Comparison of ENCODE assay signal across 11 cellular contexts in the genomic region with DNA sequence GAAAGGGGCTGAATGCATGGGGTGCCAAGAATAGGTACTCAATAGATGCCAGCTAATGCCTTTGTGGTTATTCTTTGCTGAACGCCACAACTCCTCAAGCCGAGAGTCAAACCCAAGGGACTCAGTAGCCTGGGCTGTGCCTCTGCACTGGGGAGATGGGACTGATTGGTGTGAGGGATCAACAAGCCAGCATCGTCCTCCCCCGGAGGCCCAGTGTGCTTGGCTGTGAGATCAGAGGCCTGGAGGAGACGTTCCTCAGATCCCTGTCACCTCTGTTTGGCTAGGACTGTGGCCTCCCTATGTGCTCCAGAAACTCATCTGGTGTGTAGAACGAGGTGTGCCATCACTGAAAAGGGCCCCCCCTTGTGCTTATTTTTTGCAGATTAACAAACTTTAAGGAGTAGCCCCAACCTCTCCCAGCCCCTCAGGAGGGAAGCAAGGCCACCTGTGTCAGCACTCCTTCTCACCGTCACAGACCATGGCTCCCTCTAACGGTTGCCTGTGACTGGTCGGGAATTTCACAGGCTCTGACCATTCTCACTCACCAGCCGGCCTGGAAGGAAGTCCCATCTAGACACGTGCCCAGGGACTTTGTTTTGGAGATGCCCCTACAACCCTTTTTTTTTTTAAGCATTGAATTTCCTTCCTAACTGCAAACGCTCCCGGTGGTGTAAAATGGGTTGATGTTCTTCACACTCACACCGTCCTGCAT.
A peak's percentile ranks its signal among the peaks of the same experiment; 100 is the strongest.
DNase-seq lines count a peak whose midpoint lies in the region; ATAC-seq and TF ChIP-seq lines count a peak whose summit lies in the region.
"Had no signal": no experiment of that assay in that cellular context is flagged by ENCODE, and none has a peak within 500 bp of the region (broad histone marks: within the 10 kb centered on the region; RNA-seq: fewer than 3 reads in every experiment).

No MANE protein-coding gene starts in this region.

- H3K4me1 Mint-ChIP-seq in osteocyte (ENCODE audit: unreplicated experiment): peaks cover 9% of the 10 kb centered on the region
- H3K4me1 Mint-ChIP-seq: activated T-helper 17 cell treated with anti-CD3 and anti-CD28 coated beads, Interleukin-2, amount 50 U/mL, for 72 hours; stimulated activated effector memory CD8-positive, alpha-beta T cell treated with anti-CD3 and anti-CD28 coated beads, Interleukin-12 subunit alpha, Interleukin-12 subunit beta, amount 100 ng/mL, for 72 hours had no signal

- POLR2A ChIA-PET in Panc1 (lab: Charles Lee): no interaction called here

- no peaks in the 10 kb centered on the region for H3K36me3 ChIP-seq in Panc1 (ENCODE audit: control insufficient read depth, insufficient read depth, low read length)

- peak; percentile 18 for DNase-seq in COLO829 (ENCODE audit: low spot score)
- no peak for DNase-seq in Panc1 (ENCODE audit: low read depth, low spot score)
- no peak for DNase-seq in foreskin fibroblast
- DNase-seq in osteocyte (ENCODE audit: extremely low spot score, unreplicated experiment): no peak
- DNase-seq in NOMO-1 treated with dmso at 0.1 percent for 144 hours (lab: John Stamatoyannopoulos, UW; ENCODE audit: unreplicated experiment): no peak
- no peak for DNase-seq in activated T-cell treated with anti-CD3 and anti-CD28 coated beads for 4 hours
- no peak for DNase-seq in left colon

- H3K27me3 Mint-ChIP-seq in osteocyte (ENCODE audit: unreplicated experiment): no peaks in the 10 kb centered on the region

- H3K27ac ChIP-seq in Panc1 (ENCODE audit: low read length): no peak overlapping the region
- H3K27ac ChIP-seq: dorsolateral prefrontal cortex had no signal

- H3K4me1 ChIP-seq in Panc1 (ENCODE audit: control insufficient read depth, insufficient read depth, low read length): no peaks in the 10 kb centered on the region

- CTCF ChIA-PET in Panc1 (lab: Charles Lee): interaction anchor here (0.6 kb wide), 1 partner anchor 101 kb away, joined by 3 read pairs; no protein-coding TSS in a partner anchor

- H3K36me3 Mint-ChIP-seq in osteocyte (ENCODE audit: unreplicated experiment): no peaks in the 10 kb centered on the region
- H3K36me3 Mint-ChIP-seq: stimulated activated effector memory CD8-positive, alpha-beta T cell treated with anti-CD3 and anti-CD28 coated beads, Interleukin-12 subunit alpha, Interleukin-12 subunit beta, amount 100 ng/mL, for 72 hours had no signal

- no peak overlapping the region for H3K4me3 ChIP-seq in Panc1 (ENCODE audit: low read depth in 2 of 2, low read length in 2 of 2)
- no peak overlapping the region for H3K4me3 ChIP-seq in foreskin fibroblast (ENCODE audit: low read depth in 1 of 2, low read length in 2 of 2)
- H3K4me3 ChIP-seq: dorsolateral prefrontal cortex had no signal

- no peak overlapping the region for H3K27ac Mint-ChIP-seq in osteocyte (ENCODE audit: unreplicated experiment)
- H3K27ac Mint-ChIP-seq: activated T-helper 17 cell treated with anti-CD3 and anti-CD28 coated beads, Interleukin-2, amount 50 U/mL, for 72 hours; stimulated activated effector memory CD8-positive, alpha-beta T cell treated with anti-CD3 and anti-CD28 coated beads, Interleukin-12 subunit alpha, Interleukin-12 subunit beta, amount 100 ng/mL, for 72 hours had no signal

- H3K4me3 Mint-ChIP-seq in osteocyte (ENCODE audit: unreplicated experiment): no peak overlapping the region
- H3K4me3 Mint-ChIP-seq: activated T-helper 17 cell treated with anti-CD3 and anti-CD28 coated beads, Interleukin-2, amount 50 U/mL, for 72 hours; stimulated activated effector memory CD8-positive, alpha-beta T cell treated with anti-CD3 and anti-CD28 coated beads, Interleukin-12 subunit alpha, Interleukin-12 subunit beta, amount 100 ng/mL, for 72 hours had no signal

- in situ Hi-C loops in Panc1 (cut with HindIII; ENCODE audit: low pct_unique_long_range_greater_than_20kb, low sequenced_read_pairs): no loop called here

- H3K27me3 ChIP-seq in Panc1 (ENCODE audit: control insufficient read depth, insufficient read depth, low read length): no peaks in the 10 kb centered on the region
- H3K27me3 ChIP-seq: dorsolateral prefrontal cortex had no signal

- H3K9me3 ChIP-seq in Panc1 (ENCODE audit: control insufficient read depth, insufficient read depth, low read depth, low read length): no peaks in the 10 kb centered on the region

- intact Hi-C loops in Panc1 (cut with micrococcal nuclease; ENCODE audit: unreplicated experiment): no loop called here
- intact Hi-C loops in left colon (cut with DNase I, micrococcal nuclease): no loop called here

- BruUV-seq in Panc1 (replicated peaks; lab: Mats Ljungman, UMichigan): no TSS peak

- ATAC-seq in Panc1 (peak; percentile 60; the same call in 1 of the 2 replicates), GM18520 (IDR thresholded peaks at IDR 0.05; ENCODE audit: unreplicated experiment) (no peak), left colon (no peak)
- ATAC-seq: activated T-helper 17 cell treated with anti-CD3 and anti-CD28 coated beads, Interleukin-2, amount 50 U/mL, for 72 hours; stimulated activated effector memory CD8-positive, alpha-beta T cell treated with anti-CD3 and anti-CD28 coated beads, Interleukin-12 subunit alpha, Interleukin-12 subunit beta, amount 100 ng/mL, for 72 hours had no signal

- no peaks in the 10 kb centered on the region for H3K9me3 Mint-ChIP-seq in osteocyte (ENCODE audit: unreplicated experiment)
- H3K9me3 Mint-ChIP-seq: activated T-helper 17 cell treated with anti-CD3 and anti-CD28 coated beads, Interleukin-2, amount 50 U/mL, for 72 hours; stimulated activated effector memory CD8-positive, alpha-beta T cell treated with anti-CD3 and anti-CD28 coated beads, Interleukin-12 subunit alpha, Interleukin-12 subunit beta, amount 100 ng/mL, for 72 hours had no signal

- TF ChIP-seq CTCF in Panc1 (IDR thresholded peaks at IDR 0.05) (peak; percentile 66; the same call in 1 of the 2 replicates), foreskin fibroblast (IDR thresholded peaks at IDR 0.05; ENCODE audit: low read depth, low read length) (peak; percentile 42), osteocyte (IDR thresholded peaks at IDR 0.05) (peak; percentile 42)
